In genomic region chr14:81206115-81206514, GRCh38 we compare ENCODE assay signal across 15 cellular contexts. TPM values are rescaled to one million over a fixed set of nuclear protein-coding genes. Genes with fewer than 3 reads are reported as not detected.
A peak's percentile ranks its signal among the peaks of the same experiment; 100 is the strongest.
DNase-seq lines count a peak whose midpoint lies in the region; ATAC-seq and TF ChIP-seq lines count a peak whose summit lies in the region.
"Had no signal": no experiment of that assay in that cellular context is flagged by ENCODE, and none has a peak within 500 bp of the region (broad histone marks: within the 10 kb centered on the region; RNA-seq: fewer than 3 reads in every experiment).

No MANE protein-coding gene starts in this region.

- ATAC-seq in RWPE2 (ENCODE audit: low read depth): peak; percentile 25; the same call in 2 of the 3 replicates
- no peak for ATAC-seq in GM21423 (IDR thresholded peaks at IDR 0.05; ENCODE audit: unreplicated experiment)
- ATAC-seq: left colon had no signal

- peak; percentile 18 for DNase-seq in stimulated activated CD4-positive, alpha-beta T cell treated with anti-CD3 and anti-CD28 coated beads, Interleukin-1b, Interleukin-23, amount 100 ng/mL, for 48 hours
- DNase-seq in stimulated activated CD4-positive, alpha-beta T cell treated with anti-CD3 and anti-CD28 coated beads, Interleukin-15, amount 100 ng/mL, for 24 hours: no peak
- DNase-seq in RWPE2 (ENCODE audit: low spot score) (no peak), right atrium auricular region (ENCODE audit: low spot score) (no peak), CD1c-positive myeloid dendritic cell (ENCODE audit: extremely low spot score) (no peak), vagina (ENCODE audit: extremely low spot score in 2 of 2) (no peak)
- DNase-seq: activated CD4-positive, alpha-beta T cell treated with anti-CD3 and anti-CD28 coated beads, Interleukin-2, amount 50 U/mL, for 1 hour; activated effector memory CD4-positive, alpha-beta T cell treated with anti-CD3 and anti-CD28 coated beads, Interleukin-2, amount 50 U/mL, for 16 hours; DMS 273 treated with DMSO at 0.1 percent for 48 hours; hypothalamus; left colon; NCI-H146; NCI-H2227 treated with DMSO at 0.1 percent for 48 hours; stimulated activated CD4-positive, alpha-beta T cell treated with anti-CD3 and anti-CD28 coated beads, Interleukin-12 subunit alpha, Interleukin-12 subunit beta, amount 100 ng/mL, for 4 hours had no signal

- H3K4me1 ChIP-seq in RWPE2 (ENCODE audit: insufficient read depth, poor library complexity, severe bottlenecking) (no peaks in the 10 kb centered on the region), right atrium auricular region (peaks cover 0 to 4% of the 10 kb centered on the region in 2 donors), vagina (peaks cover 4% of the 10 kb centered on the region)

- H3K36me3 ChIP-seq in RWPE2 (ENCODE audit: low read depth) (peaks cover 61% of the 10 kb centered on the region), right atrium auricular region (peaks cover 22% of the 10 kb centered on the region), vagina (peaks cover 0 to 44% of the 10 kb centered on the region in 2 donors)

- TF ChIP-seq POLR2A in vagina (IDR thresholded peaks at IDR 0.05): no peak

- intact Hi-C loops in vagina (cut with DNase I): no loop called here

- H3K9me3 ChIP-seq in RWPE2 (ENCODE audit: severe bottlenecking) (no peaks in the 10 kb centered on the region), right atrium auricular region (no peaks in the 10 kb centered on the region), vagina (no peaks in the 10 kb centered on the region)

- no peak overlapping the region for H3K4me3 ChIP-seq in RWPE2 (ENCODE audit: severe bottlenecking)
- no peak overlapping the region for H3K4me3 ChIP-seq in right atrium auricular region
- H3K4me3 ChIP-seq in vagina: no peak overlapping the region

- no peak overlapping the region for H3K27ac ChIP-seq in RWPE2 (ENCODE audit: poor library complexity, severe bottlenecking)
- peak overlapping the region; percentile 17 to 74 for H3K27ac ChIP-seq in right atrium auricular region
- no peak overlapping the region for H3K27ac ChIP-seq in vagina

- TF ChIP-seq CTCF in RWPE2 (IDR thresholded peaks at IDR 0.05; ENCODE audit: poor library complexity, severe bottlenecking): no peak
- TF ChIP-seq CTCF in right atrium auricular region (IDR thresholded peaks at IDR 0.05): no peak
- no peak for TF ChIP-seq CTCF in vagina (IDR thresholded peaks at IDR 0.05)

- H3K27me3 ChIP-seq in RWPE2 (ENCODE audit: insufficient read depth, poor library complexity, severe bottlenecking) (no peaks in the 10 kb centered on the region), right atrium auricular region (no peaks in the 10 kb centered on the region), vagina (no peaks in the 10 kb centered on the region)

RNA-seq across cellular contexts. Expression of gene GTF2A1, which starts 14.6 kb away (rescaled TPM):
- 10 to 100 TPM; 14.6 to 17.1 TPM for total RNA-seq in right atrium auricular region
- total RNA-seq in vagina: 21.6 TPM

Comparison
In these comparisons a context has a peak if more than half of its experiments do, and no peak if none do; other contexts are left out.
1. H3K27ac ChIP-seq: peak in right atrium auricular region (2 of 2); none in RWPE2 (single experiment) and vagina (single experiment).